ENCODE assay signal across 28 cellular contexts in the genomic region with DNA sequence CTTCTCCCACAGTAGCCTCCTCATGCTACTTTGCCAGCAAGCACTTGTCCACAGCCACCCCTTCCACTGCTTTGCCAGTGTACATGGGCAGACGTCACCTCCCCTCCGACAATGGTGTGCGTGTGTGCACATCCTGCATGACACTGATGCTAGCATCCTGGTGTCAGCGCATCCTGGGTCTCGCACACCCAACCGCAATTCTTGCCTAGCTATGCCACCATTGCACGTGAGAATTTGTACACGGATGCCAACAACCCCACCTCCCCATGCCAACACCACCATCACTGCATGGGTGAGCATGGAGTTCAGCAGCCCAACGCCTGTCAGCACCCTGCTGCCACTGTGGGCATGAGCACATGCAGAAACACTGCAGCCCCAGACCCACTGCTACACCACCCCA.
"Had no signal": no experiment of that assay in that cellular context is flagged by ENCODE, and none has a peak within 500 bp of the region (broad histone marks: within the 10 kb centered on the region; RNA-seq: fewer than 3 reads in every experiment).

No MANE protein-coding gene starts in this region.

- H3K9me3 ChIP-seq: neutrophil, ovary, psoas muscle, right atrium auricular region, tibial nerve, uterus had no signal

- H3K4me1 ChIP-seq: left ventricle myocardium inferior, psoas muscle, right atrium auricular region, stomach, suprapubic skin, tibial nerve, uterus had no signal

- H3K27ac Mint-ChIP-seq: activated CD4-positive, alpha-beta T cell treated with anti-CD3 and anti-CD28 coated beads for 36 hours; activated naive CD8-positive, alpha-beta T cell treated with anti-CD3 and anti-CD28 coated beads, Interleukin-2, amount 10 ng/mL, durations not matched to agents 7 days and 5 days; activated T-cell treated with anti-CD3 and anti-CD28 coated beads, Interleukin-2, amount 50 U/mL, for 24 hours; activated T-helper 17 cell treated with anti-CD3 and anti-CD28 coated beads, Interleukin-2, amount 50 U/mL, for 72 hours; natural killer cell treated with Interleukin-12 subunit alpha and Interleukin-12 subunit beta and Interleukin-15 and Interleukin-18, amount 100 ng/mL, for 72 hours; T-cell; T-helper 2 cell treated with Interferon-gamma antibody and Interleukin-4, amounts not matched to agents 5 μg/mL and 100 μg/mL, for 36 hours had no signal

- H3K4me3 ChIP-seq: left ventricle myocardium inferior, ovary, psoas muscle, right atrium auricular region, stomach, suprapubic skin, tibial nerve, uterus had no signal

- H3K36me3 Mint-ChIP-seq: activated naive CD8-positive, alpha-beta T cell treated with anti-CD3 and anti-CD28 coated beads, Interleukin-2, amount 10 ng/mL, durations not matched to agents 7 days and 5 days; T-cell had no signal

- H3K27ac ChIP-seq: left ventricle myocardium inferior, neutrophil, ovary, psoas muscle, right atrium auricular region, stomach, suprapubic skin, tibial nerve, uterus, WERI-Rb-1 had no signal

- ATAC-seq: activated CD4-positive, alpha-beta T cell treated with anti-CD3 and anti-CD28 coated beads for 36 hours; activated T-helper 17 cell treated with anti-CD3 and anti-CD28 coated beads, Interleukin-2, amount 50 U/mL, for 72 hours; natural killer cell treated with Interleukin-12 subunit alpha and Interleukin-12 subunit beta and Interleukin-15 and Interleukin-18, amount 100 ng/mL, for 72 hours; psoas muscle; T-cell had no signal

- H3K36me3 ChIP-seq: left ventricle myocardium inferior, neutrophil, ovary, right atrium auricular region, stomach, suprapubic skin, tibial nerve, uterus, WERI-Rb-1 had no signal

- H3K4me1 Mint-ChIP-seq: activated CD4-positive, alpha-beta T cell treated with anti-CD3 and anti-CD28 coated beads for 36 hours; activated naive CD8-positive, alpha-beta T cell treated with anti-CD3 and anti-CD28 coated beads, Interleukin-2, amount 10 ng/mL, durations not matched to agents 7 days and 5 days; activated T-helper 17 cell treated with anti-CD3 and anti-CD28 coated beads, Interleukin-2, amount 50 U/mL, for 72 hours; T-cell had no signal

- H3K4me3 Mint-ChIP-seq: activated CD4-positive, alpha-beta T cell treated with anti-CD3 and anti-CD28 coated beads for 36 hours; activated naive CD8-positive, alpha-beta T cell treated with anti-CD3 and anti-CD28 coated beads, Interleukin-2, amount 10 ng/mL, durations not matched to agents 7 days and 5 days; activated T-cell treated with anti-CD3 and anti-CD28 coated beads, Interleukin-2, amount 50 U/mL, for 24 hours; activated T-helper 17 cell treated with anti-CD3 and anti-CD28 coated beads, Interleukin-2, amount 50 U/mL, for 72 hours; natural killer cell treated with Interleukin-12 subunit alpha and Interleukin-12 subunit beta and Interleukin-15 and Interleukin-18, amount 100 ng/mL, for 72 hours; T-cell; T-helper 2 cell treated with Interferon-gamma antibody and Interleukin-4, amounts not matched to agents 5 μg/mL and 100 μg/mL, for 36 hours had no signal

- H3K27me3 Mint-ChIP-seq: activated CD4-positive, alpha-beta T cell treated with anti-CD3 and anti-CD28 coated beads for 36 hours; activated naive CD8-positive, alpha-beta T cell treated with anti-CD3 and anti-CD28 coated beads, Interleukin-2, amount 10 ng/mL, durations not matched to agents 7 days and 5 days; activated T-cell treated with anti-CD3 and anti-CD28 coated beads, Interleukin-2, amount 50 U/mL, for 24 hours; activated T-helper 17 cell treated with anti-CD3 and anti-CD28 coated beads, Interleukin-2, amount 50 U/mL, for 72 hours; natural killer cell treated with Interleukin-12 subunit alpha and Interleukin-12 subunit beta and Interleukin-15 and Interleukin-18, amount 100 ng/mL, for 72 hours; T-cell had no signal

- H3K27me3 ChIP-seq: neutrophil, ovary, right atrium auricular region, stomach, suprapubic skin, tibial nerve, uterus had no signal

- DNase-seq: activated CD4-positive, alpha-beta T cell treated with anti-CD3 and anti-CD28 coated beads for 36 hours; activated CD4-positive, alpha-beta T cell treated with anti-CD3 and anti-CD28 coated beads, Interleukin-2, amount 50 U/mL, for 4 hours; activated CD8-positive, alpha-beta memory T cell treated with anti-CD3 and anti-CD28 coated beads for 24 hours; activated CD8-positive, alpha-beta memory T cell treated with anti-CD3 and anti-CD28 coated beads, Interleukin-2, amount 50 U/mL, for 4 hours; activated naive CD4-positive, alpha-beta T cell treated with Interleukin-2 at 50 U/mL for 16 hours; activated naive CD8-positive, alpha-beta T cell treated with anti-CD3 and anti-CD28 coated beads, Interleukin-2, amount 10 ng/mL, durations not matched to agents 7 days and 5 days; activated T-cell treated with anti-CD3 and anti-CD28 coated beads, Interleukin-2, amount 50 U/mL, for 24 hours; amygdala; erythroblast; foreskin fibroblast; kidney glomerular epithelial cell; left ventricle myocardium inferior; mammary epithelial cell; midbrain; psoas muscle; stimulated activated CD4-positive, alpha-beta T cell treated with anti-CD3 and anti-CD28 coated beads, Interleukin-1b, Interleukin-23, amount 100 ng/mL, for 48 hours; stomach; T-cell; WERI-Rb-1 had no signal
